In the genomic region with DNA sequence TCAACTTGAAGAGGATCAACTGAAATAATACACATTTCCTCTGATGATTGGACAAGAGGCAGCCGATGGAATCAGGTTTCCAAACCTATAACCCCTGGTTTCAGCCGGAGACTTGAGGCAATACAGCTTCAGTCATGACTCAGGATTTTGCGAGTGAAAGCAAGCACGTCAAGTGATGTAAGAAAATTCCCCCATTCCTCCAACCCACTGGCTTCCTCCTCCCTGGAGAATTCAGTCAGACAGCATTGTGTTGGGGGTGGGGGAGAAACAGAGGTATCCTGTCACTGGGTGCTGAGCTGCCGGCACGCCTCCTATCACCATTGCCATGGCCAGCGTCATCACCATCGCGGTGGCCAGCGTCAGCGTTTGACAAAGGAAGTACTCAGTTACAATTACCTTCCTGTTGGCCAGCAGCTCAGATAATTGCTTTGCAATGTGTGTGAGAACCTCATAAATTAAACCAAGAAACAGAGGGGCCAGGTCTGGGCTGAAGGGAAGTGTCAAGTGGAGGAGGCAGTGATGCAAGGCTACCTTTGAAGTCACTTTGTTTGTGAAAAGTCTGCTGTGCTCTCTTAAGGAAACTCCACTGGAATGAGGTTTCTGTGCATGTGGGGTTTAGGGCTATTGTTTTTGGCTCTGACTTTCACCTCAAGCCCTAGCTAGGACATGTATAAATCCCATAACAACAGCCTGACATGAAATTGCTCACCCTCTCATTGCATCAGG, we compare ENCODE assay signal across 8 cellular contexts. TPM values are rescaled to one million over a fixed set of nuclear protein-coding genes. Genes with fewer than 3 reads are reported as not detected.
A peak's percentile ranks its signal among the peaks of the same experiment; 100 is the strongest.
DNase-seq lines count a peak whose midpoint lies in the region; ATAC-seq, FAIRE-seq and TF ChIP-seq lines count a peak whose summit lies in the region.

No MANE protein-coding gene starts in this region.

- no peaks in the 10 kb centered on the region for H3K9me1 ChIP-seq in K562 (ENCODE audit: control insufficient read depth, insufficient read depth, low read length)

- TF ChIP-seq CTCF in Loucy (conservative IDR thresholded peaks at IDR 0.05; ENCODE audit: low read length) (no peak), K562 (IDR thresholded peaks at IDR 0.05 in 2 of 3, conservative IDR thresholded peaks at IDR 0.05 in 1 of 3; ENCODE audit: insufficient read depth in 2 of 3, low read depth in 1 of 3, low read length in 3 of 3) (no peak), kidney (IDR thresholded peaks at IDR 0.05; ENCODE audit: borderline replicate concordance, extremely low read depth, insufficient read depth) (no peak)

- in situ Hi-C loops in K562 (cut with MboI): no loop called here

- H3K27ac ChIP-seq in K562 (ENCODE audit: extremely low read depth, low read depth, low read length) (peak overlapping the region; percentile 36; the same call in 1 of the 3 replicates), kidney (ENCODE audit: low read depth in 2 of 2, low read length in 2 of 2) (peak overlapping the region; percentile 55 to 80)

- peak; percentile 69 for FAIRE-seq in K562 (lab: Jason Lieb, UNC)
- FAIRE-seq in kidney (lab: Jason Lieb, UNC): no peak

- intact Hi-C loops in K562 (cut with micrococcal nuclease) (no loop called here), kidney (cut with DNase I) (no loop called here)

- H2AFZ ChIP-seq in Loucy (ENCODE audit: low read length) (peak overlapping the region; percentile 52), K562 (ENCODE audit: low read depth, low read length) (peak overlapping the region; percentile 83)

- peak overlapping the region; percentile 65 for H3K9ac ChIP-seq in Loucy (ENCODE audit: low read depth, low read length, poor library complexity, severe bottlenecking)
- no peak overlapping the region for H3K9ac ChIP-seq in K562 (ENCODE audit: insufficient read depth in 1 of 2, low read depth in 2 of 2, low read length in 2 of 2)
- peak overlapping the region in 1 of 2 donors; percentile 17 for H3K9ac ChIP-seq in kidney (ENCODE audit: low read length in 2 of 2)

- no peak for TF ChIP-seq POLR2A in K562 (conservative IDR thresholded peaks at IDR 0.05)

- no TSS peak for BruUV-seq in K562 (replicated peaks; lab: Mats Ljungman, UMichigan)

- H3K9me3 ChIP-seq in Loucy (ENCODE audit: insufficient read depth, low read depth, low read length) (no peaks in the 10 kb centered on the region), K562 (replicated peaks; ENCODE audit: control insufficient read depth, insufficient read depth, low read depth, low read length) (no peaks in the 10 kb centered on the region), kidney (ENCODE audit: control insufficient read depth in 1 of 2, low read length in 2 of 2) (no peaks in the 10 kb centered on the region)

- H3K36me3 ChIP-seq in Loucy (ENCODE audit: insufficient read depth, low read length) (no peaks in the 10 kb centered on the region), K562 (ENCODE audit: control insufficient read depth, insufficient read depth, low read length) (no peaks in the 10 kb centered on the region), kidney (ENCODE audit: control insufficient read depth in 1 of 2, insufficient read depth in 2 of 2, low read length in 2 of 2) (no peaks in the 10 kb centered on the region)

- H3K79me2 ChIP-seq in Loucy (ENCODE audit: insufficient read depth, low read length) (no peaks in the 10 kb centered on the region), K562 (ENCODE audit: control insufficient read depth, insufficient read depth, low read length) (no peaks in the 10 kb centered on the region)

- TF ChIP-seq RAD21 in K562 (CRISPR knock-in tag; conservative IDR thresholded peaks at IDR 0.05 in 1 of 2, IDR thresholded peaks at IDR 0.05 in 1 of 2): no peak

- H3K27me3 ChIP-seq in Loucy (ENCODE audit: insufficient read depth, low read length, poor library complexity, severe bottlenecking) (no peaks in the 10 kb centered on the region), K562 (ENCODE audit: control insufficient read depth in 2 of 2, insufficient read depth in 2 of 2, low read length in 2 of 2) (no peaks in the 10 kb centered on the region)

- peak overlapping the region; percentile 55 for H3K4me3 ChIP-seq in Loucy (ENCODE audit: low read length, poor library complexity, severe bottlenecking)
- no peak overlapping the region for H3K4me3 ChIP-seq in K562
- no peak overlapping the region for H3K4me3 ChIP-seq in kidney (ENCODE audit: low read length in 2 of 2)

- H3K9me2 ChIP-seq in Loucy (replicated peaks; ENCODE audit: low read depth, low read length): no peaks in the 10 kb centered on the region

- no peak for TF ChIP-seq EP300 in K562 (IDR thresholded peaks at IDR 0.05; ENCODE audit: low read length)

- H3K4me1 ChIP-seq in Loucy (ENCODE audit: insufficient read depth, low read length, poor library complexity, severe bottlenecking) (peaks cover 53% of the 10 kb centered on the region), K562 (replicated peaks in 1 of 2; ENCODE audit: control insufficient read depth in 2 of 2, insufficient read depth in 2 of 2, low read length in 2 of 2) (peaks cover 0 to 19% of the 10 kb centered on the region in 2 experiments; a peak in 3 of 5 replicates), kidney (ENCODE audit: control insufficient read depth in 1 of 2, insufficient read depth in 1 of 2, low read depth in 1 of 2, low read length in 2 of 2) (peaks cover 0 to 10% of the 10 kb centered on the region in 2 donors)

- POLR2A ChIA-PET in K562 (lab: Yijun Ruan, JAX): interaction anchor here (0.8 to 1.0 kb wide), 2 partner anchors 12 to 76 kb away, joined by 3 to 4 read pairs; no protein-coding TSS in a partner anchor

- peak; percentile 100 for DNase-seq in EH (ENCODE audit: low read depth)
- DNase-seq in SW 1271 (lab: John Stamatoyannopoulos, UW): peak; percentile 95 to 96
- DNase-seq in K562 (ENCODE audit: extremely low read depth in 1 of 4, low spot score in 3 of 4): peak; percentile 27 to 70 (median 38)
- peak; percentile 92 for DNase-seq in kidney
- peak; percentile 12 to 29 for DNase-seq in stimulated activated CD4-positive, alpha-beta T cell treated with anti-CD3 and anti-CD28 coated beads, Interleukin-1b, Interleukin-23, amount 100 ng/mL, for 4 hours (ENCODE audit: low read depth in 2 of 2)
- DNase-seq in midbrain (lab: John Stamatoyannopoulos, UW): no peak

- ATAC-seq in K562: peak; percentile 91
- ATAC-seq in HG02678 (IDR thresholded peaks at IDR 0.05; ENCODE audit: unreplicated experiment): no peak

- CTCF ChIA-PET in K562 (lab: Yijun Ruan, JAX; ENCODE audit: low intra/inter-chr PET ratio): no interaction called here

- no peaks in the 10 kb centered on the region for H3F3A ChIP-seq in Loucy (ENCODE audit: low read depth)

- H4K20me1 ChIP-seq in Loucy (ENCODE audit: insufficient read depth, low read length, poor library complexity, severe bottlenecking) (no peaks in the 10 kb centered on the region), K562 (replicated peaks; ENCODE audit: control insufficient read depth, insufficient read depth, low read length) (no peaks in the 10 kb centered on the region)

- H3K4me2 ChIP-seq in Loucy (ENCODE audit: low read depth, low read length, poor library complexity, severe bottlenecking) (peak overlapping the region; percentile 79), K562 (ENCODE audit: insufficient read depth, low read length) (peak overlapping the region; percentile 43)

- WGBS in K562 (ENCODE audit: insufficient coverage, low coverage, missing lambda C conversion rate): 4% methylated on average over 11 of the region's 11 CpGs

TF ChIP-seq in K562, 482 proteins besides CTCF, POLR2A, EP300 and RAD21 (continues in another document):
- no peak for TF ChIP-seq ILF3 (IDR thresholded peaks at IDR 0.05; ENCODE audit: borderline replicate concordance)
- TF ChIP-seq KDM4B (IDR thresholded peaks at IDR 0.05; ENCODE audit: borderline replicate concordance in 2 of 2, low read depth in 1 of 2): no peak
- no peak for TF ChIP-seq GTF2F1 (IDR thresholded peaks at IDR 0.05; ENCODE audit: low read depth, low read length)
- TF ChIP-seq NFXL1 (CRISPR knock-in tag; IDR thresholded peaks at IDR 0.05): no peak
- TF ChIP-seq FOXJ2 (tag; IDR thresholded peaks at IDR 0.05): no peak
- TF ChIP-seq, protein P1, sequence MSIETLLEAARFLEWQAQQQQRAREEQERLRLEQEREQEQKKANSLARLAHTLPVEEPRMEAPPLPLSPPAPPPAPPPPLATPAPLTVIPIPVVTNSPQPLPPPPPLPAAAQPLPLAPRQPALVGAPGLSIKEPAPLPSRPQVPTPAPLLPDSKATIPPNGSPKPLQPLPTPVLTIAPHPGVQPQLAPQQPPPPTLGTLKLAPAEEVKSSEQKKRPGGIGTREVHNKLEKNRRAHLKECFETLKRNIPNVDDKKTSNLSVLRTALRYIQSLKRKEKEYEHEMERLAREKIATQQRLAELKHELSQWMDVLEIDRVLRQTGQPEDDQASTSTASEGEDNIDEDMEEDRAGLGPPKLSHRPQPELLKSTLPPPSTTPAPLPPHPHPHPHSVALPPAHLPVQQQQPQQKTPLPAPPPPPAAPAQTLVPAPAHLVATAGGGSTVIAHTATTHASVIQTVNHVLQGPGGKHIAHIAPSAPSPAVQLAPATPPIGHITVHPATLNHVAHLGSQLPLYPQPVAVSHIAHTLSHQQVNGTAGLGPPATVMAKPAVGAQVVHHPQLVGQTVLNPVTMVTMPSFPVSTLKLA (conservative IDR thresholded peaks at IDR 0.05): peak in 1 of 2 experiments; percentile 39; a peak in 1 of 4 replicates
- no peak for TF ChIP-seq PTBP1 (IDR thresholded peaks at IDR 0.05; ENCODE audit: low read depth, low read length)
- no peak for TF ChIP-seq ZNF76 (CRISPR knock-in tag; IDR thresholded peaks at IDR 0.05; ENCODE audit: borderline replicate concordance)

RNA-seq across cellular contexts. Expression of a gene that starts 50.3 kb away (rescaled TPM):
- 0.35 and 2.6 TPM in 2 replicates for total RNA-seq in K562 (2011; cell fraction: chromatin; rRNA removed; ENCODE audit: low replicate concordance)
- 0.39 and 0.50 TPM in 2 replicates for total RNA-seq in K562 (2011; cell fraction: nucleolus; rRNA removed)
- 0.29 and 0.38 TPM in 2 replicates for total RNA-seq in K562 (2011; cell fraction: nucleoplasm; rRNA removed)
- total RNA-seq in K562 (2014; rRNA removed): 0.04 and 0.05 TPM in 2 replicates
- 0.03 TPM in 1 of 2 replicates, not detected in the other for total RNA-seq in K562 (2014; rRNA removed; fragmentation: Illumina TruSeq; extraction: Trizol)
- 0.11 and 0.34 TPM in 2 replicates for total RNA-seq in K562 (2015; rRNA removed; fragmentation: Illumina TruSeq; extraction: Trizol)
- 0.31 TPM in 2 replicates for total RNA-seq in K562 (2021)
- polyA plus RNA-seq in K562 (2011; rRNA removed): 0.16 and 0.39 TPM in 2 replicates
- polyA plus RNA-seq in K562 (2011; cell fraction: cytosol; rRNA removed): 0.09 and 0.72 TPM in 2 replicates
- polyA plus RNA-seq in K562 (2011; cell fraction: nucleus; rRNA removed): 0.53 and 7.0 TPM in 2 replicates
- polyA plus RNA-seq in K562 (2012): 0.06 and 0.08 TPM in 2 replicates
- polyA plus RNA-seq in K562 (2014; fragmentation: Illumina TruSeq; extraction: Trizol): 0.04 and 0.09 TPM in 2 replicates
- polyA plus RNA-seq in K562 (2014; fragmentation: Nextera tagmentation; extraction: Ambion mirVana): not detected
- polyA plus RNA-seq in K562 (2014; rRNA removed): 0.03 and 0.25 TPM in 2 replicates
- polyA minus RNA-seq in K562 (2011; rRNA and poly(A)+ RNA removed): 0.14 TPM in 1 of 2 replicates, not detected in the other
- polyA minus RNA-seq in K562 (2011; cell fraction: cytosol; rRNA and poly(A)+ RNA removed): 0.27 and 0.29 TPM in 2 replicates
- polyA minus RNA-seq in K562 (2011; cell fraction: nucleus; rRNA and poly(A)+ RNA removed): 0.27 and 0.33 TPM in 2 replicates
- 10.7 TPM for total RNA-seq in kidney
- 0.67 TPM for polyA plus RNA-seq in kidney (ENCODE audit: insufficient read depth, low read depth, low replicate concordance)
